12 cellular contexts compared by ENCODE assay signal in genomic region chr2:65576861-65577601, GRCh38.
DNase-seq lines count a peak whose midpoint lies in the region; ATAC-seq, FAIRE-seq and TF ChIP-seq lines count a peak whose summit lies in the region.
"Had no signal": no experiment of that assay in that cellular context is flagged by ENCODE, and none has a peak within 500 bp of the region (broad histone marks: within the 10 kb centered on the region; RNA-seq: fewer than 3 reads in every experiment).

No MANE protein-coding gene starts in this region.

- H2BK120ac ChIP-seq in trophoblast cell (ENCODE audit: insufficient read depth, low read length, poor library complexity): peak overlapping the region; percentile 78

- H3K4me1 ChIP-seq in trophoblast cell (ENCODE audit: control insufficient read depth in 1 of 2, insufficient read depth in 2 of 2, low read length in 2 of 2): peaks cover 12 to 13% of the 10 kb centered on the region in 2 experiments

- no peaks in the 10 kb centered on the region for H3K79me2 ChIP-seq in trophoblast cell (ENCODE audit: control insufficient read depth, insufficient read depth, low read length, poor library complexity)

- no CpG with 5 or more reads among the region's 12 CpGs for WGBS in trophoblast cell (ENCODE audit: extremely low coverage, insufficient coverage, insufficient read length)

- intact Hi-C loops in CD14-positive monocyte (cut with micrococcal nuclease): loop anchor here in 1 of 2 donors (10.0 kb wide), 1 partner anchor 662 kb away; no protein-coding TSS in a partner anchor

- H4K12ac ChIP-seq in trophoblast cell (ENCODE audit: low read depth, low read length): no peak overlapping the region

- H3K23ac ChIP-seq in trophoblast cell (ENCODE audit: low read length): no peak overlapping the region

- H2BK12ac ChIP-seq in trophoblast cell (ENCODE audit: low read length): peak overlapping the region; percentile 80

- ATAC-seq in HG03378 (IDR thresholded peaks at IDR 0.05; ENCODE audit: unreplicated experiment): no peak
- ATAC-seq: activated CD4-positive, CD25-positive, alpha-beta regulatory T cell treated with anti-CD3 and anti-CD28 coated beads, Interleukin-2, amount 50 U/mL, for 24 hours had no signal

- H2AK5ac ChIP-seq in trophoblast cell (ENCODE audit: low read length): no peak overlapping the region

- no peak overlapping the region for H2AFZ ChIP-seq in trophoblast cell (ENCODE audit: insufficient read depth, low read length, poor library complexity)

- H3K4me2 ChIP-seq in trophoblast cell (ENCODE audit: low read length): peak overlapping the region; percentile 54

- no peak for TF ChIP-seq POLR2A in GM12892 (IDR thresholded peaks at IDR 0.05; ENCODE audit: low read depth, low read length)

- peak overlapping the region; percentile 8 for H3K4ac ChIP-seq in trophoblast cell (ENCODE audit: low read depth, low read length)

- no peak overlapping the region for H3K9ac ChIP-seq in trophoblast cell (ENCODE audit: low read length)

- no peaks in the 10 kb centered on the region for H3K9me3 ChIP-seq in trophoblast cell (ENCODE audit: insufficient read depth, low read depth, low read length)
- H3K9me3 ChIP-seq: HAP-1, neutrophil had no signal

- no peak overlapping the region for H3K4me3 Mint-ChIP-seq in CD14-positive monocyte

- peak overlapping the region; percentile 85 for H4K91ac ChIP-seq in trophoblast cell (ENCODE audit: low read depth, low read length)

- peak overlapping the region; percentile 69 for H3K27ac ChIP-seq in trophoblast cell (ENCODE audit: low read depth, low read length)
- H3K27ac ChIP-seq: neutrophil had no signal

- peak overlapping the region; percentile 61 for H3K14ac ChIP-seq in trophoblast cell (ENCODE audit: low read length)

- FAIRE-seq in GM12892 (lab: Jason Lieb, UNC): no peak

- peak; percentile 94 for DNase-seq in EL
- DNase-seq in RPMI7951 (ENCODE audit: low read depth): peak; percentile 97
- peak; percentile 86 for DNase-seq in fibroblast of gingiva (ENCODE audit: low read depth)
- DNase-seq in trophoblast cell: peak; percentile 29 to 94
- no peak for DNase-seq in CD14-positive monocyte (ENCODE audit: low spot score)
- DNase-seq in GM12892 (ENCODE audit: insufficient read length): no peak
- no peak for DNase-seq in activated CD4-positive, alpha-beta T cell treated with anti-CD3 and anti-CD28 coated beads, Interleukin-2, amount 50 U/mL, for 4 hours
- DNase-seq: NCI-H1930 had no signal

- H3K79me1 ChIP-seq in trophoblast cell (ENCODE audit: low read length): peaks cover 12% of the 10 kb centered on the region

- H2BK5ac ChIP-seq in trophoblast cell (ENCODE audit: low read depth, low read length, poor library complexity): peak overlapping the region; percentile 79

- H3K18ac ChIP-seq in trophoblast cell (ENCODE audit: low read length): peak overlapping the region; percentile 16

- H3K36me3 Mint-ChIP-seq in CD14-positive monocyte: no peaks in the 10 kb centered on the region

- H3K4me1 Mint-ChIP-seq in CD14-positive monocyte: peaks cover 13% of the 10 kb centered on the region

- TF ChIP-seq CTCF in CD14-positive monocyte (IDR thresholded peaks at IDR 0.05): no peak

- peak overlapping the region in 2 of 7 donors; percentile 12 to 78 for H3K27ac Mint-ChIP-seq in CD14-positive monocyte

- no peaks in the 10 kb centered on the region for H3K36me3 ChIP-seq in trophoblast cell (ENCODE audit: control insufficient read depth in 1 of 2, insufficient read depth in 2 of 2, low read length in 2 of 2)
- H3K36me3 ChIP-seq: HAP-1, neutrophil had no signal

- H3K9me3 Mint-ChIP-seq in CD14-positive monocyte: no peaks in the 10 kb centered on the region

- peaks cover 0 to 10% (median 3%) of the 10 kb centered on the region in 3 donors for H3K27me3 Mint-ChIP-seq in CD14-positive monocyte (ENCODE audit: low read depth in 3 of 3)

- no peaks in the 10 kb centered on the region for H3K27me3 ChIP-seq in trophoblast cell (ENCODE audit: insufficient read depth, low read length)
- H3K27me3 ChIP-seq: neutrophil had no signal

- no peak overlapping the region for H3K4me3 ChIP-seq in trophoblast cell (ENCODE audit: low read depth, low read length)
- H3K4me3 ChIP-seq: HAP-1 had no signal

- peak overlapping the region; percentile 43 for H4K8ac ChIP-seq in trophoblast cell (ENCODE audit: low read depth, low read length)

Comparison
In these comparisons a context has a peak if more than half of its experiments do, and no peak if none do; other contexts are left out.
1. DNase-seq: peak in EL (single experiment), RPMI7951 (single experiment), fibroblast of gingiva (single experiment) and trophoblast cell (2 of 2); none in CD14-positive monocyte (single experiment), GM12892 (single experiment) and activated CD4-positive, alpha-beta T cell treated with anti-CD3 and anti-CD28 coated beads, Interleukin-2, amount 50 U/mL, for 4 hours (0 of 2).